1 cellular context compared by ENCODE assay signal in the genomic region with DNA sequence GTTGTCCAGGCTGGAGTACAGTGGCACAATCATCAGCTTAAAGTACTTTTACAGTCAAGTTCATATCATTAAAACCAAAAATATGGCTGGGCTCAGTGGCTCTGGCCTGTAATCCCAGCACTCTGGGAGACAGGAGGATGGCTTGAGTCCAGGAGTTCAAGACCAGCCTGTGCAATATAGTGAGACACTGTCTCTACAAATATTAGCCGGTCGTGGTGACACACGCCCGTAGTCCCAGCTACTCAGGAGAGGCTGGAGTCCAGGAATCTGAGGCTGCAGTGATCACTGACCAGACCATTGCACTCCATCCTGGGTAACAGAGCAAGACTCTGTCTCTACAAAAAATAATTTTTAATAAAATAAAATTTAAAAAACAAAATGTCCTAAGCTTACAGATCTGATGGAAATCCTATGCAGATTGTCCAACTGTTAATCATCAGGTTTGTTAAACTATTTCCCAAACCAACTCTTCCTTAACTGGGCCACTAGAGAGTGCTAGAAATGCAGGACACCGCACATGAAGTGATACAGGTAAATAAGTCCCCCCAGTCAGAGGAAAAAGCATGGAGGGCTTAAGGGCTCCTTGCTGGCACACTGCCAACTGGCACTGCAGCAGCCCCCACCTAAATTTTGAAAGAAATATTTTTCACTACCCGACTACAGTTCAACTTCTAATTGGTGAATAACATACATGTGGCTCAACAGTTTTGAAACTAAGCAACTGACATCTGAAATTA.
TF ChIP-seq lines count a peak whose summit lies in the region.

No MANE protein-coding gene starts in this region.

TF ChIP-seq in HepG2, 621 proteins besides CTCF, POLR2A, EP300 and RAD21 (continued from another document):
- TF ChIP-seq, protein P1, sequence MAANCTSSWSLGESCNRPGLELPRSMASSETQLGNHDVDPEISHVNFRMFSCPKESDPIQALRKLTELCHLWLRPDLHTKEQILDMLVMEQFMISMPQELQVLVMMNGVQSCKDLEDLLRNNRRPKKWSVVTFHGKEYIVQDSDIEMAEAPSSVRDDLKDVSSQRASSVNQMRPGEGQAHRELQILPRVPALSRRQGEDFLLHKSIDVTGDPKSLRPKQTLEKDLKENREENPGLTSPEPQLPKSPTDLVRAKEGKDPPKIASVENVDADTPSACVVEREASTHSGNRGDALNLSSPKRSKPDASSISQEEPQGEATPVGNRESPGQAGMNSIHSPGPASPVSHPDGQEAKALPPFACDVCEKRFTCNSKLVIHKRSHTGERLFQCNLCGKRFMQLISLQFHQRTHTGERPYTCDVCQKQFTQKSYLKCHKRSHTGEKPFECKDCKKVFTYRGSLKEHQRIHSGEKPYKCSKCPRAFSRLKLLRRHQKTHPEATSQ (CRISPR knock-in tag; IDR thresholded peaks at IDR 0.05; ENCODE audit: borderline replicate concordance): no peak
- TF ChIP-seq, protein P2, sequence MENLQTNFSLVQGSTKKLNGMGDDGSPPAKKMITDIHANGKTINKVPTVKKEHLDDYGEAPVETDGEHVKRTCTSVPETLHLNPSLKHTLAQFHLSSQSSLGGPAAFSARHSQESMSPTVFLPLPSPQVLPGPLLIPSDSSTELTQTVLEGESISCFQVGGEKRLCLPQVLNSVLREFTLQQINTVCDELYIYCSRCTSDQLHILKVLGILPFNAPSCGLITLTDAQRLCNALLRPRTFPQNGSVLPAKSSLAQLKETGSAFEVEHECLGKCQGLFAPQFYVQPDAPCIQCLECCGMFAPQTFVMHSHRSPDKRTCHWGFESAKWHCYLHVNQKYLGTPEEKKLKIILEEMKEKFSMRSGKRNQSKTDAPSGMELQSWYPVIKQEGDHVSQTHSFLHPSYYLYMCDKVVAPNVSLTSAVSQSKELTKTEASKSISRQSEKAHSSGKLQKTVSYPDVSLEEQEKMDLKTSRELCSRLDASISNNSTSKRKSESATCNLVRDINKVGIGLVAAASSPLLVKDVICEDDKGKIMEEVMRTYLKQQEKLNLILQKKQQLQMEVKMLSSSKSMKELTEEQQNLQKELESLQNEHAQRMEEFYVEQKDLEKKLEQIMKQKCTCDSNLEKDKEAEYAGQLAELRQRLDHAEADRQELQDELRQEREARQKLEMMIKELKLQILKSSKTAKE (CRISPR knock-in tag; IDR thresholded peaks at IDR 0.05; ENCODE audit: borderline replicate concordance): no peak
- no peak for TF ChIP-seq ZSCAN21 (CRISPR knock-in tag; IDR thresholded peaks at IDR 0.05; ENCODE audit: borderline replicate concordance)
TF ChIP-seq in HepG2: peak in this region for 7.
